1 cellular context compared by ENCODE assay signal in the genomic region with DNA sequence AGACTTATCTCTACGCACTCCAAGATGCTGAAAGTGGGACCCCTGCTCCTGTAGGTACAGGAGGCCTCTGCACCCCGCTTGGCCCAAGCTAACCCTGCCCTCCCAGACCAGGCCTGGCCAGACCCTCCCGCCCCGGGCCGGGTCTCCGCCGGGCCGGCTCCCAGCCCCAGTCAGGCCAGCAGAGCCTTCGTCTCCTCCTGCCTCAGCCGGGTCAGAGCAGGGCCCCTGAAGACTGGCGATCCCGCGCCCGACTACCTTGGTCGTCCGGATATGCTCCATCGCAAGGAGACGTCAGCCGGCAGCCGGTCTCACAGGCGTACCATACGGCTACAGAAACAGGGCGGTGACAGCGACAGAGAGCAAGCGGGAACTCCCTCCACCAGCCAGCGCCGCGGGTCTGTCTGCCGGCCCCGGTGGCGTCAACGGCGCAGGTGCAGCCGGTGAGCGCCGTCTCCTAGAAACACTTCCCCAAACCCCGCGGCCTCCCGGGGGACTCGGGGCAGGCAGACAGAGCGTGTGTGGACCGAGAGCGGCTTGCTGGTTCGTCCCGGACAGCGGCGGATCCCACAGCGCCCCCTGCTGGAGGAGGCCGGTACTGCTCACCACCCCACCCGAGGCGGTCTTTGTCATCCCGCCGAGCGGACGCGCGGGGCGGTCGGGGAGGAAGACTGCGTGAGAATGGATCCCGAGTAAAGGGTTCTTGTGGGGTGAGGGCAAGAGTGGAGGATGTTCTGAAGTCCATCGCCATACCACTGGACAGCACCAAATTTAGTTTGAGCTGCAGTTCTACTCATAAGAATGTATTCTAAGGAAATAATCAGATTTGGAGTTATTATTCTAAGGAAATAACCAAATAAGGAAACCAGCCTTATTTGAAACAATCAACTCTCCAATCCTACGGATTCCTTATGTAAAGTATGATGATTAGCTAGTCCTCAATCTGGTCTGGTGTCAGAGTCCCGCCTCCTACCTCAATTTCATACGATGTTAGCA.
TF ChIP-seq lines count a peak whose summit lies in the region.

A gene (minus strand): TSS at position 520 of the 993 bp plus-strand sequence. CDS start 241 bp downstream, at position 279.

TF ChIP-seq in K562, 482 proteins besides CTCF, POLR2A, EP300 and RAD21 (continued from another document and continues in another):
- TF ChIP-seq, protein P1, sequence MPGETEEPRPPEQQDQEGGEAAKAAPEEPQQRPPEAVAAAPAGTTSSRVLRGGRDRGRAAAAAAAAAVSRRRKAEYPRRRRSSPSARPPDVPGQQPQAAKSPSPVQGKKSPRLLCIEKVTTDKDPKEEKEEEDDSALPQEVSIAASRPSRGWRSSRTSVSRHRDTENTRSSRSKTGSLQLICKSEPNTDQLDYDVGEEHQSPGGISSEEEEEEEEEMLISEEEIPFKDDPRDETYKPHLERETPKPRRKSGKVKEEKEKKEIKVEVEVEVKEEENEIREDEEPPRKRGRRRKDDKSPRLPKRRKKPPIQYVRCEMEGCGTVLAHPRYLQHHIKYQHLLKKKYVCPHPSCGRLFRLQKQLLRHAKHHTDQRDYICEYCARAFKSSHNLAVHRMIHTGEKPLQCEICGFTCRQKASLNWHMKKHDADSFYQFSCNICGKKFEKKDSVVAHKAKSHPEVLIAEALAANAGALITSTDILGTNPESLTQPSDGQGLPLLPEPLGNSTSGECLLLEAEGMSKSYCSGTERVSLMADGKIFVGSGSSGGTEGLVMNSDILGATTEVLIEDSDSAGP (CRISPR knock-in tag; IDR thresholded peaks at IDR 0.05), result no peak
- TF ChIP-seq, protein P2, sequence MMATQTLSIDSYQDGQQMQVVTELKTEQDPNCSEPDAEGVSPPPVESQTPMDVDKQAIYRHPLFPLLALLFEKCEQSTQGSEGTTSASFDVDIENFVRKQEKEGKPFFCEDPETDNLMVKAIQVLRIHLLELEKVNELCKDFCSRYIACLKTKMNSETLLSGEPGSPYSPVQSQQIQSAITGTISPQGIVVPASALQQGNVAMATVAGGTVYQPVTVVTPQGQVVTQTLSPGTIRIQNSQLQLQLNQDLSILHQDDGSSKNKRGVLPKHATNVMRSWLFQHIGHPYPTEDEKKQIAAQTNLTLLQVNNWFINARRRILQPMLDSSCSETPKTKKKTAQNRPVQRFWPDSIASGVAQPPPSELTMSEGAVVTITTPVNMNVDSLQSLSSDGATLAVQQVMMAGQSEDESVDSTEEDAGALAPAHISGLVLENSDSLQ (IDR thresholded peaks at IDR 0.05), result no peak
- TF ChIP-seq, protein P3, sequence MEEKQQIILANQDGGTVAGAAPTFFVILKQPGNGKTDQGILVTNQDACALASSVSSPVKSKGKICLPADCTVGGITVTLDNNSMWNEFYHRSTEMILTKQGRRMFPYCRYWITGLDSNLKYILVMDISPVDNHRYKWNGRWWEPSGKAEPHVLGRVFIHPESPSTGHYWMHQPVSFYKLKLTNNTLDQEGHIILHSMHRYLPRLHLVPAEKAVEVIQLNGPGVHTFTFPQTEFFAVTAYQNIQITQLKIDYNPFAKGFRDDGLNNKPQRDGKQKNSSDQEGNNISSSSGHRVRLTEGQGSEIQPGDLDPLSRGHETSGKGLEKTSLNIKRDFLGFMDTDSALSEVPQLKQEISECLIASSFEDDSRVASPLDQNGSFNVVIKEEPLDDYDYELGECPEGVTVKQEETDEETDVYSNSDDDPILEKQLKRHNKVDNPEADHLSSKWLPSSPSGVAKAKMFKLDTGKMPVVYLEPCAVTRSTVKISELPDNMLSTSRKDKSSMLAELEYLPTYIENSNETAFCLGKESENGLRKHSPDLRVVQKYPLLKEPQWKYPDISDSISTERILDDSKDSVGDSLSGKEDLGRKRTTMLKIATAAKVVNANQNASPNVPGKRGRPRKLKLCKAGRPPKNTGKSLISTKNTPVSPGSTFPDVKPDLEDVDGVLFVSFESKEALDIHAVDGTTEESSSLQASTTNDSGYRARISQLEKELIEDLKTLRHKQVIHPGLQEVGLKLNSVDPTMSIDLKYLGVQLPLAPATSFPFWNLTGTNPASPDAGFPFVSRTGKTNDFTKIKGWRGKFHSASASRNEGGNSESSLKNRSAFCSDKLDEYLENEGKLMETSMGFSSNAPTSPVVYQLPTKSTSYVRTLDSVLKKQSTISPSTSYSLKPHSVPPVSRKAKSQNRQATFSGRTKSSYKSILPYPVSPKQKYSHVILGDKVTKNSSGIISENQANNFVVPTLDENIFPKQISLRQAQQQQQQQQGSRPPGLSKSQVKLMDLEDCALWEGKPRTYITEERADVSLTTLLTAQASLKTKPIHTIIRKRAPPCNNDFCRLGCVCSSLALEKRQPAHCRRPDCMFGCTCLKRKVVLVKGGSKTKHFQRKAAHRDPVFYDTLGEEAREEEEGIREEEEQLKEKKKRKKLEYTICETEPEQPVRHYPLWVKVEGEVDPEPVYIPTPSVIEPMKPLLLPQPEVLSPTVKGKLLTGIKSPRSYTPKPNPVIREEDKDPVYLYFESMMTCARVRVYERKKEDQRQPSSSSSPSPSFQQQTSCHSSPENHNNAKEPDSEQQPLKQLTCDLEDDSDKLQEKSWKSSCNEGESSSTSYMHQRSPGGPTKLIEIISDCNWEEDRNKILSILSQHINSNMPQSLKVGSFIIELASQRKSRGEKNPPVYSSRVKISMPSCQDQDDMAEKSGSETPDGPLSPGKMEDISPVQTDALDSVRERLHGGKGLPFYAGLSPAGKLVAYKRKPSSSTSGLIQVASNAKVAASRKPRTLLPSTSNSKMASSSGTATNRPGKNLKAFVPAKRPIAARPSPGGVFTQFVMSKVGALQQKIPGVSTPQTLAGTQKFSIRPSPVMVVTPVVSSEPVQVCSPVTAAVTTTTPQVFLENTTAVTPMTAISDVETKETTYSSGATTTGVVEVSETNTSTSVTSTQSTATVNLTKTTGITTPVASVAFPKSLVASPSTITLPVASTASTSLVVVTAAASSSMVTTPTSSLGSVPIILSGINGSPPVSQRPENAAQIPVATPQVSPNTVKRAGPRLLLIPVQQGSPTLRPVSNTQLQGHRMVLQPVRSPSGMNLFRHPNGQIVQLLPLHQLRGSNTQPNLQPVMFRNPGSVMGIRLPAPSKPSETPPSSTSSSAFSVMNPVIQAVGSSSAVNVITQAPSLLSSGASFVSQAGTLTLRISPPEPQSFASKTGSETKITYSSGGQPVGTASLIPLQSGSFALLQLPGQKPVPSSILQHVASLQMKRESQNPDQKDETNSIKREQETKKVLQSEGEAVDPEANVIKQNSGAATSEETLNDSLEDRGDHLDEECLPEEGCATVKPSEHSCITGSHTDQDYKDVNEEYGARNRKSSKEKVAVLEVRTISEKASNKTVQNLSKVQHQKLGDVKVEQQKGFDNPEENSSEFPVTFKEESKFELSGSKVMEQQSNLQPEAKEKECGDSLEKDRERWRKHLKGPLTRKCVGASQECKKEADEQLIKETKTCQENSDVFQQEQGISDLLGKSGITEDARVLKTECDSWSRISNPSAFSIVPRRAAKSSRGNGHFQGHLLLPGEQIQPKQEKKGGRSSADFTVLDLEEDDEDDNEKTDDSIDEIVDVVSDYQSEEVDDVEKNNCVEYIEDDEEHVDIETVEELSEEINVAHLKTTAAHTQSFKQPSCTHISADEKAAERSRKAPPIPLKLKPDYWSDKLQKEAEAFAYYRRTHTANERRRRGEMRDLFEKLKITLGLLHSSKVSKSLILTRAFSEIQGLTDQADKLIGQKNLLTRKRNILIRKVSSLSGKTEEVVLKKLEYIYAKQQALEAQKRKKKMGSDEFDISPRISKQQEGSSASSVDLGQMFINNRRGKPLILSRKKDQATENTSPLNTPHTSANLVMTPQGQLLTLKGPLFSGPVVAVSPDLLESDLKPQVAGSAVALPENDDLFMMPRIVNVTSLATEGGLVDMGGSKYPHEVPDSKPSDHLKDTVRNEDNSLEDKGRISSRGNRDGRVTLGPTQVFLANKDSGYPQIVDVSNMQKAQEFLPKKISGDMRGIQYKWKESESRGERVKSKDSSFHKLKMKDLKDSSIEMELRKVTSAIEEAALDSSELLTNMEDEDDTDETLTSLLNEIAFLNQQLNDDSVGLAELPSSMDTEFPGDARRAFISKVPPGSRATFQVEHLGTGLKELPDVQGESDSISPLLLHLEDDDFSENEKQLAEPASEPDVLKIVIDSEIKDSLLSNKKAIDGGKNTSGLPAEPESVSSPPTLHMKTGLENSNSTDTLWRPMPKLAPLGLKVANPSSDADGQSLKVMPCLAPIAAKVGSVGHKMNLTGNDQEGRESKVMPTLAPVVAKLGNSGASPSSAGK (IDR thresholded peaks at IDR 0.05), result no peak
- TF ChIP-seq ZBTB7A (IDR thresholded peaks at IDR 0.05; ENCODE audit: borderline replicate concordance, control insufficient read depth, low read depth, low read length) (peak; percentile 36; the same call in 1 of the 2 replicates), RFX5 (IDR thresholded peaks at IDR 0.05; ENCODE audit: low read depth, low read length) (no peak), SIX5 (IDR thresholded peaks at IDR 0.05; ENCODE audit: borderline replicate concordance in 1 of 2, insufficient read depth in 1 of 2, low read depth in 1 of 2, low read length in 2 of 2) (no peak), RNF2 (IDR thresholded peaks at IDR 0.05) (0 out of 2 replicates have a peak, but pooled peaks have one; percentile 40), SUPT5H (IDR thresholded peaks at IDR 0.05) (peak; percentile 66), MAZ (CRISPR knock-in tag; conservative IDR thresholded peaks at IDR 0.05 in 1 of 2, IDR thresholded peaks at IDR 0.05 in 1 of 2) (peak in 1 of 2 experiments; percentile 52; a peak in 1 of 4 replicates), FOXP1 (CRISPR knock-in tag; IDR thresholded peaks at IDR 0.05) (no peak), ZNF274 (IDR thresholded peaks at IDR 0.05; ENCODE audit: borderline replicate concordance, low read depth, low read length) (no peak), JUND (IDR thresholded peaks at IDR 0.05; ENCODE audit: borderline replicate concordance, low read depth, low read length) (peak; percentile 54; the same call in 1 of the 2 replicates), JUND (tag; IDR thresholded peaks at IDR 0.05; ENCODE audit: borderline replicate concordance, low read depth, low read length) (no peak; the same call in 2 of the 3 replicates), U2AF1 (optimal IDR thresholded peaks at IDR 0.05; ENCODE audit: low read depth, low read length) (no peak), RBBP5 (IDR thresholded peaks at IDR 0.05; ENCODE audit: borderline replicate concordance, insufficient read depth, low read length, poor library complexity, severe bottlenecking) (peak; percentile 57), KAT2B (IDR thresholded peaks at IDR 0.05; ENCODE audit: low read depth, low read length) (no peak), NR2C2 (CRISPR knock-in tag; IDR thresholded peaks at IDR 0.05) (0 out of 2 replicates have a peak, but pooled peaks have one; percentile 33), NR2C2 (tag; IDR thresholded peaks at IDR 0.05) (no peak), RCOR1 (IDR thresholded peaks at IDR 0.05; ENCODE audit: borderline replicate concordance in 1 of 2, low read depth in 2 of 2, low read length in 2 of 2) (peak in 1 of 2 experiments; percentile 24; a peak in 1 of 4 replicates), MTA3 (IDR thresholded peaks at IDR 0.05; ENCODE audit: borderline replicate concordance) (peak; percentile 49; the same call in 1 of the 2 replicates), ZNF384 (IDR thresholded peaks at IDR 0.05; ENCODE audit: low read depth, low read length) (no peak), CBX1 (IDR thresholded peaks at IDR 0.05; ENCODE audit: low read depth) (no peak), EP400 (IDR thresholded peaks at IDR 0.05) (peak; percentile 60), ZNF561 (CRISPR knock-in tag; conservative IDR thresholded peaks at IDR 0.05) (no peak), TAF1 (IDR thresholded peaks at IDR 0.05; ENCODE audit: control insufficient read depth, extremely low read depth, insufficient read depth, low read length, severe bottlenecking) (peak; percentile 66), ZNF785 (CRISPR knock-in tag; IDR thresholded peaks at IDR 0.05) (no peak)
- TF ChIP-seq, protein P4, sequence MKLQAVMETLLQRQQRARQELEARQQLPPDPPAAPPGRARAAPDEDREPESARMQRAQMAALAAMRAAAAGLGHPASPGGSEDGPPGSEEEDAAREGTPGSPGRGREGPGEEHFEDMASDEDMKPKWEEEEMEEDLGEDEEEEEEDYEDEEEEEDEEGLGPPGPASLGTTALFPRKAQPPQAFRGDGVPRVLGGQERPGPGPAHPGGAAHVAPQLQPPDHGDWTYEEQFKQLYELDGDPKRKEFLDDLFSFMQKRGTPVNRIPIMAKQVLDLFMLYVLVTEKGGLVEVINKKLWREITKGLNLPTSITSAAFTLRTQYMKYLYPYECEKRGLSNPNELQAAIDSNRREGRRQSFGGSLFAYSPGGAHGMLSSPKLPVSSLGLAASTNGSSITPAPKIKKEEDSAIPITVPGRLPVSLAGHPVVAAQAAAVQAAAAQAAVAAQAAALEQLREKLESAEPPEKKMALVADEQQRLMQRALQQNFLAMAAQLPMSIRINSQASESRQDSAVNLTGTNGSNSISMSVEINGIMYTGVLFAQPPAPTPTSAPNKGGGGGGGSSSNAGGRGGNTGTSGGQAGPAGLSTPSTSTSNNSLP (IDR thresholded peaks at IDR 0.05; ENCODE audit: borderline replicate concordance, low read depth, low read length), result no peak
- TF ChIP-seq, protein P5, sequence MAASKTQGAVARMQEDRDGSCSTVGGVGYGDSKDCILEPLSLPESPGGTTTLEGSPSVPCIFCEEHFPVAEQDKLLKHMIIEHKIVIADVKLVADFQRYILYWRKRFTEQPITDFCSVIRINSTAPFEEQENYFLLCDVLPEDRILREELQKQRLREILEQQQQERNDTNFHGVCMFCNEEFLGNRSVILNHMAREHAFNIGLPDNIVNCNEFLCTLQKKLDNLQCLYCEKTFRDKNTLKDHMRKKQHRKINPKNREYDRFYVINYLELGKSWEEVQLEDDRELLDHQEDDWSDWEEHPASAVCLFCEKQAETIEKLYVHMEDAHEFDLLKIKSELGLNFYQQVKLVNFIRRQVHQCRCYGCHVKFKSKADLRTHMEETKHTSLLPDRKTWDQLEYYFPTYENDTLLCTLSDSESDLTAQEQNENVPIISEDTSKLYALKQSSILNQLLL (CRISPR knock-in tag; IDR thresholded peaks at IDR 0.05; ENCODE audit: borderline replicate concordance), result no peak
- TF ChIP-seq, protein P6, sequence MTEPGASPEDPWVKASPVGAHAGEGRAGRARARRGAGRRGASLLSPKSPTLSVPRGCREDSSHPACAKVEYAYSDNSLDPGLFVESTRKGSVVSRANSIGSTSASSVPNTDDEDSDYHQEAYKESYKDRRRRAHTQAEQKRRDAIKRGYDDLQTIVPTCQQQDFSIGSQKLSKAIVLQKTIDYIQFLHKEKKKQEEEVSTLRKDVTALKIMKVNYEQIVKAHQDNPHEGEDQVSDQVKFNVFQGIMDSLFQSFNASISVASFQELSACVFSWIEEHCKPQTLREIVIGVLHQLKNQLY (CRISPR knock-in tag; conservative IDR thresholded peaks at IDR 0.05), result no peak
- TF ChIP-seq, protein P7, sequence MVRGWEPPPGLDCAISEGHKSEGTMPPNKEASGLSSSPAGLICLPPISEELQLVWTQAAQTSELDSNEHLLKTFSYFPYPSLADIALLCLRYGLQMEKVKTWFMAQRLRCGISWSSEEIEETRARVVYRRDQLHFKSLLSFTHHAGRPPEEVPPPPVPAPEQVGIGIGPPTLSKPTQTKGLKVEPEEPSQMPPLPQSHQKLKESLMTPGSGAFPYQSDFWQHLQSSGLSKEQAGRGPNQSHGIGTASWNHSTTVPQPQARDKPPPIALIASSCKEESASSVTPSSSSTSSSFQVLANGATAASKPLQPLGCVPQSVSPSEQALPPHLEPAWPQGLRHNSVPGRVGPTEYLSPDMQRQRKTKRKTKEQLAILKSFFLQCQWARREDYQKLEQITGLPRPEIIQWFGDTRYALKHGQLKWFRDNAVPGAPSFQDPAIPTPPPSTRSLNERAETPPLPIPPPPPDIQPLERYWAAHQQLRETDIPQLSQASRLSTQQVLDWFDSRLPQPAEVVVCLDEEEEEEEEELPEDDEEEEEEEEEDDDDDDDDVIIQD (CRISPR knock-in tag; IDR thresholded peaks at IDR 0.05), result no peak
